ENCODE assay signal across 8 cellular contexts in the genomic region with DNA sequence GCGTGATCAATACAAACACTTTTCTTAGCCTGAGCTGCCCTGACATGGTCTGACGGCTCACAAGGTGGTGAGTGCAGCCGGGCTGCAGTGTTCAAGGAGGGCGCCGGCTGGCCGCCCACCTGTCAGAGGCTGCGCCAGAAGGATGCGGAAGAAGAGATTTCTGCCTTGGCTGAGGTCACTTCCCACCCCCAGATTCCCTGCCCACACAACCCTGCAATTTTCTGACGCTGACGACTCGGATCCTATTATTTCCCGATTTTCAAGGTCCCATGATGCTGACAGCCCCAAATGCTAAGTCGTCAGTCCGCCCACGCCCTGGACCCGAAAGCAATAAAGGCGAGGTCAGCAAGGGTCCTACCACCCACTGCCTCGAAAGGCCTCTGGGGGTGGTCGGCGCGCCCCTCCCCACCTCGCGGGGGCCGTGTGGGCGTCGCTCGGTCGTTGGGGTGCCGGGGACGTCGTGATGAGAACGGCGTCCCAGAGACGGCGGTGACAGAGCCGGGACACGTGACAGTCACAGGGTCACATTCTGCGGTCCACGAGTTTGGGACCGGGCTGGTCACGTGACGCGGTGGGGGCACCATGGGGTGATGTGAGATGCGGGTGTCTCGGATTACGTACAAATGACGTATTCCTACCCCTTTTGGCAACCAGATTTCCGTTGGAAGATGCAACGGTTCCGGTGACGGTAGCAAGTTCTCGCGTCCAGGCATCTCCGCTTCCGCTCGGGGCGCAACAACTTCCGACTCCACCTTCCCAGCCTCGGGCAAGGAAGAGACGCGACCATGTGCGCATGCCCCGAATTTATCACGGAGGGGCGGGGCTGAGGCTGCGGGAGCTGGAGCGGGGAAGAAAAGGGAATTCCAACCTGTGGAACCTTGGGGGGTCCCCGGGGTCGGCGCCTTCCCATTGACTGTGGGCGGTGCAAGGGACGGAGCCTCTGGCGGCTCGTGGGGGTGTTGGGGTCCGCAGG. TPM values are rescaled to one million over a fixed set of nuclear protein-coding genes. Genes with fewer than 3 reads are reported as not detected.
DNase-seq lines count a peak whose midpoint lies in the region; ATAC-seq and TF ChIP-seq lines count a peak whose summit lies in the region.

A gene with protein sequence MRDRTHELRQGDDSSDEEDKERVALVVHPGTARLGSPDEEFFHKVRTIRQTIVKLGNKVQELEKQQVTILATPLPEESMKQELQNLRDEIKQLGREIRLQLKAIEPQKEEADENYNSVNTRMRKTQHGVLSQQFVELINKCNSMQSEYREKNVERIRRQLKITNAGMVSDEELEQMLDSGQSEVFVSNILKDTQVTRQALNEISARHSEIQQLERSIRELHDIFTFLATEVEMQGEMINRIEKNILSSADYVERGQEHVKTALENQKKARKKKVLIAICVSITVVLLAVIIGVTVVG (plus strand): TSS at position 823 of the 973 bp plus-strand sequence. CDS start 248 bp downstream, outside the sequence.

- H3K36me3 ChIP-seq in NT2/D1 (ENCODE audit: insufficient read depth, insufficient read length, low read length) (peaks cover 21% of the 10 kb centered on the region), endodermal cell (ENCODE audit: control insufficient read depth, insufficient read depth, low read length) (peaks cover 6% of the 10 kb centered on the region)

- peak; percentile 12 for TF ChIP-seq CTCF in endodermal cell (conservative IDR thresholded peaks at IDR 0.05)

- peak within 1 kb of the TSS; percentile 96 for H3K4me3 ChIP-seq in NT2/D1 (ENCODE audit: insufficient read length, low read depth)
- peak within 1 kb of the TSS; percentile 98 for H3K4me3 ChIP-seq in endodermal cell (ENCODE audit: low read length)

- peak; percentile 79 for ATAC-seq in GM21381 (IDR thresholded peaks at IDR 0.05; ENCODE audit: unreplicated experiment)

- H3K9me3 Mint-ChIP-seq in endodermal cell: no peaks in the 10 kb centered on the region

- H3K27me3 Mint-ChIP-seq in endodermal cell (ENCODE audit: insufficient read depth): peaks cover 8% of the 10 kb centered on the region

- peaks cover 6% of the 10 kb centered on the region for H3K4me1 Mint-ChIP-seq in endodermal cell

- no peaks in the 10 kb centered on the region for H3K27me3 ChIP-seq in NT2/D1 (ENCODE audit: insufficient read depth, insufficient read length)
- no peaks in the 10 kb centered on the region for H3K27me3 ChIP-seq in endodermal cell (ENCODE audit: control insufficient read depth, insufficient read depth, low read length, poor library complexity, severe bottlenecking)

- DNase-seq in COLO829 (ENCODE audit: low spot score): peak; percentile 99
- DNase-seq in HUDEP-2 (lab: John Stamatoyannopoulos, UW; ENCODE audit: unreplicated experiment in 76 of 76): peak; percentile 28 to 98 (median 94)
- DNase-seq in NT2/D1 (ENCODE audit: low read depth, low spot score): peak; percentile 91
- DNase-seq in activated CD8-positive, alpha-beta memory T cell treated with anti-CD3 and anti-CD28 coated beads, Interleukin-2, amount 50 U/mL, for 1 hour (ENCODE audit: extremely low read depth): peak; percentile 99
- peak; percentile 98 for DNase-seq in endodermal cell
- peak; percentile 99 for DNase-seq in mesenteric fat pad (ENCODE audit: low spot score)
- peak; percentile 94 for DNase-seq in stimulated activated CD8-positive, alpha-beta memory T cell treated with anti-CD3 and anti-CD28 coated beads, Interleukin-15, amount 100 ng/mL, for 24 hours (ENCODE audit: low read depth)

- peak within 1 kb of the TSS; percentile 90 for H3K4me3 Mint-ChIP-seq in endodermal cell

- H3K9me3 ChIP-seq in NT2/D1 (ENCODE audit: insufficient read depth, low read length) (no peaks in the 10 kb centered on the region), endodermal cell (ENCODE audit: control insufficient read depth, low read length) (no peaks in the 10 kb centered on the region)

- H3K27ac ChIP-seq in endodermal cell (ENCODE audit: low read depth, low read length): peak within 1 kb of the TSS; percentile 37

- WGBS in endodermal cell (ENCODE audit: insufficient coverage in 1 of 2, insufficient read length in 1 of 2), 2 experiments: 2 to 4% methylated on average over 20 to 75 of the region's 75 CpGs

- H3K4me1 ChIP-seq in NT2/D1 (ENCODE audit: insufficient read depth, insufficient read length) (peaks cover 10% of the 10 kb centered on the region), endodermal cell (ENCODE audit: control insufficient read depth, insufficient read depth, low read length) (no peaks in the 10 kb centered on the region)

- H3K9ac ChIP-seq in NT2/D1 (ENCODE audit: insufficient read length, low read depth) (peak within 1 kb of the TSS; percentile 83), endodermal cell (ENCODE audit: extremely low read depth, low read length, poor library complexity, severe bottlenecking) (peak within 1 kb of the TSS; percentile 78)

- peak within 1 kb of the TSS; percentile 80 for H3K27ac Mint-ChIP-seq in endodermal cell

- peaks cover 12% of the 10 kb centered on the region for H3K36me3 Mint-ChIP-seq in endodermal cell (ENCODE audit: low read depth)

RNA-seq across cellular contexts. Expression of the gene that starts here (rescaled TPM):
- total RNA-seq in endodermal cell (10 to 100 TPM; 34.4 to 37.6 TPM), mesenteric fat pad (111 TPM)
- polyA plus RNA-seq in endodermal cell (2013, experiment 1 of 2): 25.0 TPM
- polyA plus RNA-seq in endodermal cell (2013, experiment 2 of 2): 18.6 TPM

Comparison
In these comparisons a context has a peak if more than half of its experiments do, and no peak if none do; other contexts are left out.
1. Peak in every context shown above with its lines: DNase-seq, ATAC-seq, H3K4me3 ChIP-seq and H3K27ac ChIP-seq.